ENCODE assay signal across 21 cellular contexts in the genomic region with DNA sequence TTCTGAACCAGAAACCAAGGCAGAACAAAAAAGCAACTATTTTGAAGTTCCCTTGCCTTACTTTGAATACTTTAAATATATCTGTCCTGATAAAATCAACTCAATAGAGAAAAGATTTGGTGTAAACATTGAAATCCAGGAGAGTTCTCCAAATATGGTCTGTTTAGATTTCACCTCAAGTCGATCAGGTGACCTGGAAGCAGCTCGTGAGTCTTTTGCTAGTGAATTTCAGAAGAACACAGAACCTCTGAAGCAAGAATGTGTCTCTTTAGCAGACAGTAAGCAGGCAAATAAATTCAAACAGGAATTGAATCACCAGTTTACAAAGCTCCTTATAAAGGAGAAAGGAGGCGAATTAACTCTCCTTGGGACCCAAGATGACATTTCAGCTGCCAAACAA. TPM values are rescaled to one million over a fixed set of nuclear protein-coding genes. Genes with fewer than 3 reads are reported as not detected.
DNase-seq lines count a peak whose midpoint lies in the region; ATAC-seq, FAIRE-seq and TF ChIP-seq lines count a peak whose summit lies in the region.
"Had no signal": no experiment of that assay in that cellular context is flagged by ENCODE, and none has a peak within 500 bp of the region (broad histone marks: within the 10 kb centered on the region; RNA-seq: fewer than 3 reads in every experiment).

No MANE protein-coding gene starts in this region.

- peak overlapping the region; percentile 77 for H3K27ac Mint-ChIP-seq in activated CD4-positive, alpha-beta T cell treated with anti-CD3 and anti-CD28 coated beads, Interleukin-2, amount 10 ng/mL, durations not matched to agents 24 days and 14 days
- H3K27ac Mint-ChIP-seq in activated B cell treated with CpG ODN at 0.5 μM for 24 hours (peak overlapping the region; percentile 61), immature natural killer cell (peak overlapping the region; percentile 31 to 85 (median 56))
- H3K27ac Mint-ChIP-seq in stimulated activated effector memory CD8-positive, alpha-beta T cell treated with anti-CD3 and anti-CD28 coated beads, Interleukin-12 subunit alpha, Interleukin-12 subunit beta, amount 100 ng/mL, for 72 hours = peak overlapping the region; percentile 86

- peaks cover 6 to 15% of the 10 kb centered on the region in 2 donors for H3K4me1 ChIP-seq in gastrocnemius medialis
- H3K4me1 ChIP-seq in esophagus squamous epithelium = peaks cover 0 to 44% (median 19%) of the 10 kb centered on the region in 3 donors
- H3K4me1 ChIP-seq: Caco-2 had no signal

- H3K9me3 ChIP-seq in gastrocnemius medialis (no peaks in the 10 kb centered on the region), esophagus squamous epithelium (no peaks in the 10 kb centered on the region)
- H3K9me3 ChIP-seq: Caco-2, pancreas, suprapubic skin had no signal

- DNase-seq in activated CD4-positive, alpha-beta T cell treated with anti-CD3 and anti-CD28 coated beads, Interleukin-2, amount 10 ng/mL, durations not matched to agents 24 days and 14 days = no peak
- no peak for DNase-seq in activated CD4-positive, alpha-beta T cell treated with anti-CD3 and anti-CD28 coated beads for 48 hours
- no peak for DNase-seq in activated B cell treated with CpG ODN at 0.5 μM for 24 hours
- no peak for DNase-seq in immature natural killer cell
- no peak for DNase-seq in stimulated activated effector memory CD8-positive, alpha-beta T cell treated with anti-CD3 and anti-CD28 coated beads, Interleukin-12 subunit alpha, Interleukin-12 subunit beta, amount 100 ng/mL, for 72 hours (ENCODE audit: low spot score in 2 of 2)
- no peak for DNase-seq in gastrocnemius medialis
- DNase-seq in RCC 7860 (ENCODE audit: low spot score) = no peak
- no peak for DNase-seq in esophagus squamous epithelium (lab: John Stamatoyannopoulos, UW)
- DNase-seq: activated CD4-positive, alpha-beta T cell treated with anti-CD3 and anti-CD28 coated beads for 4 hours; Caco-2; HCEC 1CT; NCI-H748 treated with DMSO at 0.1 percent for 48 hours; pancreas; RPMI8226; stimulated activated CD4-positive, alpha-beta T cell treated with anti-CD3 and anti-CD28 coated beads, Interleukin-12 subunit alpha, Interleukin-12 subunit beta, amount 100 ng/mL, for 4 hours had no signal

- H3K27ac ChIP-seq in gastrocnemius medialis = no peak overlapping the region
- H3K27ac ChIP-seq in esophagus squamous epithelium = no peak overlapping the region
- H3K27ac ChIP-seq: pancreas, suprapubic skin had no signal

- H3K4me3 ChIP-seq in gastrocnemius medialis = no peak overlapping the region
- no peak overlapping the region for H3K4me3 ChIP-seq in esophagus squamous epithelium
- H3K4me3 ChIP-seq: pancreas, suprapubic skin had no signal

- peaks cover 77% of the 10 kb centered on the region for H3K36me3 Mint-ChIP-seq in activated CD4-positive, alpha-beta T cell treated with anti-CD3 and anti-CD28 coated beads, Interleukin-2, amount 10 ng/mL, durations not matched to agents 24 days and 14 days (ENCODE audit: low read depth)
- peaks cover 79% of the 10 kb centered on the region for H3K36me3 Mint-ChIP-seq in activated B cell treated with CpG ODN at 0.5 μM for 24 hours (ENCODE audit: low read depth)
- peaks cover 34 to 50% (median 35%) of the 10 kb centered on the region in 3 donors for H3K36me3 Mint-ChIP-seq in immature natural killer cell
- peaks cover 86% of the 10 kb centered on the region for H3K36me3 Mint-ChIP-seq in stimulated activated effector memory CD8-positive, alpha-beta T cell treated with anti-CD3 and anti-CD28 coated beads, Interleukin-12 subunit alpha, Interleukin-12 subunit beta, amount 100 ng/mL, for 72 hours

- no peak for TF ChIP-seq POLR2A in gastrocnemius medialis (IDR thresholded peaks at IDR 0.05)
- no peak for TF ChIP-seq POLR2A in esophagus squamous epithelium (IDR thresholded peaks at IDR 0.05)

- 63 to 66% methylated on average over 3 of the region's 3 CpGs for WGBS in esophagus squamous epithelium, 2 donors

- H3K9me3 Mint-ChIP-seq in activated CD4-positive, alpha-beta T cell treated with anti-CD3 and anti-CD28 coated beads, Interleukin-2, amount 10 ng/mL, durations not matched to agents 24 days and 14 days = no peaks in the 10 kb centered on the region
- H3K9me3 Mint-ChIP-seq in activated B cell treated with CpG ODN at 0.5 μM for 24 hours = peaks cover 2% of the 10 kb centered on the region
- H3K9me3 Mint-ChIP-seq in immature natural killer cell = no peaks in the 10 kb centered on the region
- H3K9me3 Mint-ChIP-seq in stimulated activated effector memory CD8-positive, alpha-beta T cell treated with anti-CD3 and anti-CD28 coated beads, Interleukin-12 subunit alpha, Interleukin-12 subunit beta, amount 100 ng/mL, for 72 hours = no peaks in the 10 kb centered on the region
- H3K9me3 Mint-ChIP-seq: central memory CD8-positive, alpha-beta T cell had no signal

- H3K36me3 ChIP-seq in gastrocnemius medialis (peaks cover 0 to 54% of the 10 kb centered on the region in 2 donors), esophagus squamous epithelium (peaks cover 6 to 72% (median 28%) of the 10 kb centered on the region in 3 donors)

- H3K4me3 Mint-ChIP-seq in activated CD4-positive, alpha-beta T cell treated with anti-CD3 and anti-CD28 coated beads, Interleukin-2, amount 10 ng/mL, durations not matched to agents 24 days and 14 days = peak overlapping the region; percentile 55
- H3K4me3 Mint-ChIP-seq in activated B cell treated with CpG ODN at 0.5 μM for 24 hours (no peak overlapping the region), immature natural killer cell (no peak overlapping the region)
- H3K4me3 Mint-ChIP-seq in stimulated activated effector memory CD8-positive, alpha-beta T cell treated with anti-CD3 and anti-CD28 coated beads, Interleukin-12 subunit alpha, Interleukin-12 subunit beta, amount 100 ng/mL, for 72 hours = no peak overlapping the region
- H3K4me3 Mint-ChIP-seq: central memory CD8-positive, alpha-beta T cell had no signal

- no peak for FAIRE-seq in RCC 7860 (lab: Jason Lieb, UNC)
- FAIRE-seq: A204.1, endometrium, GM12891, islet of Langerhans, pancreas had no signal

- ATAC-seq in activated B cell treated with CpG ODN at 0.5 μM for 24 hours (ENCODE audit: low read depth) (no peak), gastrocnemius medialis (no peak)
- ATAC-seq in stimulated activated effector memory CD8-positive, alpha-beta T cell treated with anti-CD3 and anti-CD28 coated beads, Interleukin-12 subunit alpha, Interleukin-12 subunit beta, amount 100 ng/mL, for 72 hours = no peak
- ATAC-seq: pancreas had no signal

- TF ChIP-seq CTCF in activated B cell treated with CpG ODN at 0.5 μM for 24 hours (IDR thresholded peaks at IDR 0.05) (no peak), gastrocnemius medialis (IDR thresholded peaks at IDR 0.05 in 4 of 5, conservative IDR thresholded peaks at IDR 0.05 in 1 of 5) (no peak), esophagus squamous epithelium (IDR thresholded peaks at IDR 0.05) (no peak)

- no peaks in the 10 kb centered on the region for H3K27me3 ChIP-seq in gastrocnemius medialis
- no peaks in the 10 kb centered on the region for H3K27me3 ChIP-seq in esophagus squamous epithelium
- H3K27me3 ChIP-seq: pancreas, suprapubic skin had no signal

- CTCF ChIA-PET in activated B cell treated with CpG ODN at 0.5 μM for 24 hours (lab: Charles Lee) = interaction anchor here (0.8 to 6.8 kb wide), 2 partner anchors 9 to 111 kb away, joined by 3 to 46 read pairs; a partner anchor contains a TSS

- in situ Hi-C loops in gastrocnemius medialis (cut with MboI; ENCODE audit: low sequenced_read_pairs in 4 of 4) = loop anchor here in 1 of 4 donors (25.0 kb wide), 1 partner anchor 119 kb away; a partner anchor contains a TSS

- H3K4me1 Mint-ChIP-seq in activated CD4-positive, alpha-beta T cell treated with anti-CD3 and anti-CD28 coated beads, Interleukin-2, amount 10 ng/mL, durations not matched to agents 24 days and 14 days = peaks cover 68% of the 10 kb centered on the region
- H3K4me1 Mint-ChIP-seq in activated B cell treated with CpG ODN at 0.5 μM for 24 hours = peaks cover 79% of the 10 kb centered on the region
- H3K4me1 Mint-ChIP-seq in immature natural killer cell = peaks cover 68 to 88% of the 10 kb centered on the region in 2 donors
- peaks cover 58% of the 10 kb centered on the region for H3K4me1 Mint-ChIP-seq in stimulated activated effector memory CD8-positive, alpha-beta T cell treated with anti-CD3 and anti-CD28 coated beads, Interleukin-12 subunit alpha, Interleukin-12 subunit beta, amount 100 ng/mL, for 72 hours

- POLR2A ChIA-PET in activated B cell treated with CpG ODN at 0.5 μM for 24 hours (lab: Charles Lee) = interaction anchor here (0.6 to 10.2 kb wide), 3 partner anchors 8 to 498 kb away, joined by 4 to 140 read pairs (median 5); a partner anchor contains a TSS

- no peaks in the 10 kb centered on the region for H3K27me3 Mint-ChIP-seq in activated CD4-positive, alpha-beta T cell treated with anti-CD3 and anti-CD28 coated beads, Interleukin-2, amount 10 ng/mL, durations not matched to agents 24 days and 14 days
- no peaks in the 10 kb centered on the region for H3K27me3 Mint-ChIP-seq in activated B cell treated with CpG ODN at 0.5 μM for 24 hours
- peaks cover 0 to 4% (median 3%) of the 10 kb centered on the region in 3 donors for H3K27me3 Mint-ChIP-seq in immature natural killer cell (ENCODE audit: low read depth in 3 of 3)
- H3K27me3 Mint-ChIP-seq: central memory CD8-positive, alpha-beta T cell had no signal

- intact Hi-C loops in activated CD4-positive, alpha-beta T cell treated with anti-CD3 and anti-CD28 coated beads, Interleukin-2, amount 10 ng/mL, durations not matched to agents 24 days and 14 days (cut with micrococcal nuclease) = no loop called here
- intact Hi-C loops in activated B cell treated with CpG ODN at 0.5 μM for 24 hours (cut with micrococcal nuclease) = loop anchor here (10.0 kb wide), 1 partner anchor 296 kb away; no protein-coding TSS in a partner anchor
- intact Hi-C loops in gastrocnemius medialis (cut with DNase I; ENCODE audit: low total_unique reads) = loop anchor here (10.0 kb wide), 1 partner anchor 114 kb away; no protein-coding TSS in a partner anchor
- intact Hi-C loops in esophagus squamous epithelium (cut with DNase I) = no loop called here

RNA-seq across cellular contexts. Expression of a gene that starts 4.6 kb away (rescaled TPM):
- total RNA-seq in activated CD4-positive, alpha-beta T cell treated with anti-CD3 and anti-CD28 coated beads, Interleukin-2, amount 10 ng/mL, durations not matched to agents 24 days and 14 days = 39.8 and 43.7 TPM in 2 replicates
- total RNA-seq in activated B cell treated with CpG ODN at 0.5 μM for 24 hours (73.8 and 76.5 TPM in 2 replicates), gastrocnemius medialis (10 to 100 TPM in 1 of 4 donors, 1 to 10 TPM in 3; 6.6 to 15.6 (median 9.4) TPM), esophagus squamous epithelium (10 to 100 TPM; 17.8 to 25.8 (median 19.9) TPM)
- polyA plus RNA-seq in immature natural killer cell = 10 to 100 TPM; 15.1 to 38.3 (median 16.3) TPM

RNA-seq across cellular contexts. Expression of a gene that starts 4.7 kb away (rescaled TPM):
- 45.7 and 47.9 TPM in 2 replicates for total RNA-seq in activated CD4-positive, alpha-beta T cell treated with anti-CD3 and anti-CD28 coated beads, Interleukin-2, amount 10 ng/mL, durations not matched to agents 24 days and 14 days
- total RNA-seq in activated B cell treated with CpG ODN at 0.5 μM for 24 hours = 45.9 and 50.8 TPM in 2 replicates
- 10 to 100 TPM; 18.1 to 43.9 (median 28.4) TPM for polyA plus RNA-seq in immature natural killer cell
- 1 to 10 TPM; 5.9 to 9.6 (median 8.2) TPM for total RNA-seq in gastrocnemius medialis
- total RNA-seq in esophagus squamous epithelium = 10 to 100 TPM; 16.6 to 50.0 (median 19.9) TPM

RNA-seq across cellular contexts. Expression of a gene that starts 8.7 kb away (rescaled TPM):
- total RNA-seq in activated CD4-positive, alpha-beta T cell treated with anti-CD3 and anti-CD28 coated beads, Interleukin-2, amount 10 ng/mL, durations not matched to agents 24 days and 14 days = 10.8 and 12.1 TPM in 2 replicates
- total RNA-seq in activated B cell treated with CpG ODN at 0.5 μM for 24 hours (162 and 213 TPM in 2 replicates), gastrocnemius medialis (under 1 TPM in 2 of 4 donors, not detected in 2; 0.16 to 0.51 TPM), esophagus squamous epithelium (1 to 10 TPM in 1 of 4 donors, under 1 TPM in 3; 0.08 to 2.3 (median 0.42) TPM)
- polyA plus RNA-seq in immature natural killer cell = 10 to 100 TPM in 2 of 3 donors, 1 to 10 TPM in 1; 9.4 to 17.0 (median 14.1) TPM

RNA-seq across cellular contexts. Expression of a gene that starts 54.0 kb away (rescaled TPM):
- 78.4 and 79.4 TPM in 2 replicates for total RNA-seq in activated CD4-positive, alpha-beta T cell treated with anti-CD3 and anti-CD28 coated beads, Interleukin-2, amount 10 ng/mL, durations not matched to agents 24 days and 14 days
- total RNA-seq in activated B cell treated with CpG ODN at 0.5 μM for 24 hours = 72.9 and 76.4 TPM in 2 replicates
- polyA plus RNA-seq in immature natural killer cell = 10 to 100 TPM; 42.9 to 71.8 (median 63.6) TPM
- 100 to 1,000 TPM; 108 to 119 (median 112) TPM for total RNA-seq in gastrocnemius medialis
- total RNA-seq in esophagus squamous epithelium = 10 to 100 TPM; 30.0 to 38.1 (median 34.5) TPM

Comparison
In these comparisons a context has a peak if more than half of its experiments do, and no peak if none do; other contexts are left out.
1. RNA of a gene that starts 8.7 kb away (total RNA-seq): 162 to 213 TPM in activated B cell treated with CpG ODN at 0.5 μM for 24 hours; 10.8 to 12.1 TPM in activated CD4-positive, alpha-beta T cell treated with anti-CD3 and anti-CD28 coated beads, Interleukin-2, amount 10 ng/mL, durations not matched to agents 24 days and 14 days, 0.08 to 2.3 TPM in esophagus squamous epithelium and 0.16 to 0.51 TPM in gastrocnemius medialis; every median in the first group is over 10 times any median in the second.
2. intact Hi-C loops: an anchor here in activated B cell treated with CpG ODN at 0.5 μM for 24 hours (10.0 kb wide) and gastrocnemius medialis (10.0 kb wide); none called in activated CD4-positive, alpha-beta T cell treated with anti-CD3 and anti-CD28 coated beads, Interleukin-2, amount 10 ng/mL, durations not matched to agents 24 days and 14 days and esophagus squamous epithelium.
3. Peak in every context shown above with its lines, with median percentiles within 50 percentile points of each other: H3K27ac Mint-ChIP-seq.